16 cellular contexts compared by ENCODE assay signal in genomic region chr4:26372076-26372475, GRCh38. TPM values are rescaled to one million over a fixed set of nuclear protein-coding genes. Genes with fewer than 3 reads are reported as not detected.
DNase-seq lines count a peak whose midpoint lies in the region; ATAC-seq and TF ChIP-seq lines count a peak whose summit lies in the region.
"Had no signal": no experiment of that assay in that cellular context is flagged by ENCODE, and none has a peak within 500 bp of the region (broad histone marks: within the 10 kb centered on the region; RNA-seq: fewer than 3 reads in every experiment).

No MANE protein-coding gene starts in this region.

- H3K9me3 ChIP-seq in BLaER1 treated with 17β-estradiol and CSF1 and Interleukin-3, amounts not matched to agents 10 nM and 100 nM (replicated peaks in 1 of 11): no peaks in the 10 kb centered on the region
- H3K9me3 ChIP-seq in H9 (ENCODE audit: control insufficient read depth, low read depth, low read length) (no peaks in the 10 kb centered on the region), endodermal cell (ENCODE audit: control insufficient read depth, low read length) (no peaks in the 10 kb centered on the region)
- H3K9me3 ChIP-seq: left lung, prostate gland had no signal

- H4K8ac ChIP-seq in H9 (replicated peaks; ENCODE audit: insufficient read length, low read depth, low read length): no peak overlapping the region

- H2BK12ac ChIP-seq in H9 (ENCODE audit: insufficient read length, low read depth, low read length): no peak overlapping the region

- H3K36me3 Mint-ChIP-seq in H9 (ENCODE audit: insufficient read depth in 1 of 3, low read depth in 3 of 3) (peaks cover 0 to 8% (median 0%) of the 10 kb centered on the region in 3 experiments; a peak in 3 of 7 replicates), WTC11 (no peaks in the 10 kb centered on the region; the same call in 1 of the 2 replicates), nephron (ENCODE audit: low read depth) (peaks cover 8% of the 10 kb centered on the region), endodermal cell (ENCODE audit: low read depth) (peaks cover 2% of the 10 kb centered on the region)

- POLR2A ChIA-PET in WTC11 (lab: Charles Lee): interaction anchor here (1.0 kb wide), 1 partner anchor 11 kb away, joined by 3 read pairs; no protein-coding TSS in a partner anchor

- H3K4me1 Mint-ChIP-seq in H9: peaks cover 52 to 55% of the 10 kb centered on the region in 2 experiments
- peaks cover 76% of the 10 kb centered on the region for H3K4me1 Mint-ChIP-seq in WTC11
- H3K4me1 Mint-ChIP-seq in nephron: peaks cover 59% of the 10 kb centered on the region
- peaks cover 36% of the 10 kb centered on the region for H3K4me1 Mint-ChIP-seq in endodermal cell

- H3K27ac Mint-ChIP-seq in H9: peak overlapping the region in 2 of 3 experiments; percentile 44 to 52; a peak in 3 of 7 replicates
- peak overlapping the region; percentile 85 for H3K27ac Mint-ChIP-seq in WTC11
- peak overlapping the region in 2 of 3 experiments; percentile 26 to 67 for H3K27ac Mint-ChIP-seq in nephron
- H3K27ac Mint-ChIP-seq in endodermal cell: no peak overlapping the region
- H3K27ac Mint-ChIP-seq: activated B cell treated with CpG ODN at 0.5 μM for 24 hours, B cell had no signal

- peaks cover 97 to 100% (median 100%) of the 10 kb centered on the region in 11 experiments for H4K20me1 ChIP-seq in BLaER1 treated with 17β-estradiol and CSF1 and Interleukin-3, amounts not matched to agents 10 nM and 100 nM
- H4K20me1 ChIP-seq in H9 (ENCODE audit: control insufficient read depth, insufficient read depth, insufficient read length): no peaks in the 10 kb centered on the region

- intact Hi-C loops in Right ventricle myocardium inferior (cut with DNase I): no loop called here

- no peak overlapping the region for H2BK120ac ChIP-seq in H9 (ENCODE audit: low read depth, low read length, poor library complexity, severe bottlenecking)

- H3K27me3 Mint-ChIP-seq in H9 (ENCODE audit: low read depth): no peaks in the 10 kb centered on the region
- H3K27me3 Mint-ChIP-seq in WTC11 (ENCODE audit: low read depth): no peaks in the 10 kb centered on the region
- H3K27me3 Mint-ChIP-seq in nephron (ENCODE audit: low read depth): no peaks in the 10 kb centered on the region
- H3K27me3 Mint-ChIP-seq in endodermal cell (ENCODE audit: insufficient read depth): no peaks in the 10 kb centered on the region
- H3K27me3 Mint-ChIP-seq: activated B cell treated with CpG ODN at 0.5 μM for 24 hours; activated naive CD8-positive, alpha-beta T cell; B cell had no signal

- H3K23me2 ChIP-seq in H9 (ENCODE audit: insufficient read length, low read depth, low read length, poor library complexity, severe bottlenecking): no peaks in the 10 kb centered on the region

- H3K9me3 Mint-ChIP-seq in H9 (no peaks in the 10 kb centered on the region), WTC11 (no peaks in the 10 kb centered on the region), nephron (no peaks in the 10 kb centered on the region), endodermal cell (no peaks in the 10 kb centered on the region)
- H3K9me3 Mint-ChIP-seq: activated B cell treated with CpG ODN at 0.5 μM for 24 hours; activated T-cell treated with anti-CD3 and anti-CD28 coated beads, Interleukin-2, amount 50 U/mL, for 72 hours; natural killer cell treated with Interleukin-12 subunit alpha and Interleukin-12 subunit beta and Interleukin-15 and Interleukin-18, amount 100 ng/mL, for 72 hours had no signal

- CTCF ChIA-PET in WTC11 (lab: Charles Lee): interaction anchor here (1.1 to 2.6 kb wide), 2 partner anchors 31 to 42 kb away, joined by 3 to 10 read pairs; no protein-coding TSS in a partner anchor

- no peaks in the 10 kb centered on the region for H3K79me1 ChIP-seq in H9 (ENCODE audit: insufficient read depth, low read depth, low read length, poor library complexity, severe bottlenecking)

- no peak overlapping the region for H4K91ac ChIP-seq in H9 (ENCODE audit: insufficient read length, low read depth, low read length)

- H3K4me3 Mint-ChIP-seq in H9 (no peak overlapping the region), WTC11 (peak overlapping the region; percentile 3; the same call in 1 of the 2 replicates), nephron (no peak overlapping the region), endodermal cell (no peak overlapping the region)
- H3K4me3 Mint-ChIP-seq: activated B cell treated with CpG ODN at 0.5 μM for 24 hours; activated naive CD8-positive, alpha-beta T cell; B cell had no signal

- no peak overlapping the region for H2BK15ac ChIP-seq in H9 (ENCODE audit: low read depth, low read length)

- H3T11ph ChIP-seq in H9 (ENCODE audit: low read length): no peak overlapping the region

- peak overlapping the region; percentile 45 to 72 (median 60) for H3K4me2 ChIP-seq in BLaER1 treated with 17β-estradiol and CSF1 and Interleukin-3, amounts not matched to agents 10 nM and 100 nM
- H3K4me2 ChIP-seq in H9 (ENCODE audit: insufficient read depth, insufficient read length, low read length): no peak overlapping the region

- H3K23ac ChIP-seq in H9 (ENCODE audit: insufficient read length, low read depth, low read length): no peak overlapping the region

- DNase-seq in H9 (no peak), WTC11 (ENCODE audit: low spot score) (no peak), foreskin keratinocyte (no peak), endodermal cell (no peak), Right ventricle myocardium inferior (ENCODE audit: missing footprints) (no peak)
- DNase-seq: activated B cell treated with CpG ODN at 0.5 μM for 24 hours, glutamatergic neuron, left lung, SHP77 treated with DMSO at 0.1 percent for 48 hours had no signal

- H3K18ac ChIP-seq in H9 (ENCODE audit: insufficient read length, low read depth, low read length): no peak overlapping the region

- no peak overlapping the region for H2AFZ ChIP-seq in H9 (ENCODE audit: low read length)

- no peak overlapping the region for H3K4me3 ChIP-seq in BLaER1 treated with 17β-estradiol and CSF1 and Interleukin-3, amounts not matched to agents 10 nM and 100 nM
- H3K4me3 ChIP-seq in endodermal cell (ENCODE audit: low read length): no peak overlapping the region
- H3K4me3 ChIP-seq: left lung, prostate gland had no signal

- no peak for ATAC-seq in WTC11
- ATAC-seq in foreskin keratinocyte: no peak
- ATAC-seq in Right ventricle myocardium inferior: no peak

- H3K36me3 ChIP-seq in BLaER1 treated with 17β-estradiol and CSF1 and Interleukin-3, amounts not matched to agents 10 nM and 100 nM: peaks cover 14 to 88% (median 34%) of the 10 kb centered on the region in 11 experiments; a peak in 21 of 22 replicates
- no peaks in the 10 kb centered on the region for H3K36me3 ChIP-seq in endodermal cell (ENCODE audit: control insufficient read depth, insufficient read depth, low read length)
- H3K36me3 ChIP-seq: prostate gland had no signal

- no peak for TF ChIP-seq CTCF in H9 (conservative IDR thresholded peaks at IDR 0.05)
- no peak for TF ChIP-seq CTCF in WTC11 (IDR thresholded peaks at IDR 0.05)
- no peak for TF ChIP-seq CTCF in nephron (IDR thresholded peaks at IDR 0.05; ENCODE audit: unreplicated experiment in 3 of 3)
- no peak for TF ChIP-seq CTCF in foreskin keratinocyte (conservative IDR thresholded peaks at IDR 0.05)
- TF ChIP-seq CTCF in endodermal cell (conservative IDR thresholded peaks at IDR 0.05): no peak

- no CpG with 5 or more reads among the region's 3 CpGs for WGBS in H9 (ENCODE audit: extremely low coverage, insufficient read length, low lambda C conversion rate)
- WGBS in endodermal cell (ENCODE audit: insufficient coverage in 1 of 2, insufficient read length in 1 of 2), 2 experiments: 90 to 93% methylated on average over 3 of the region's 3 CpGs

- H3K4me1 ChIP-seq in BLaER1 treated with 17β-estradiol and CSF1 and Interleukin-3, amounts not matched to agents 10 nM and 100 nM: peaks cover 16 to 92% (median 25%) of the 10 kb centered on the region in 10 experiments
- H3K4me1 ChIP-seq in H9 (ENCODE audit: insufficient read depth, low read length) (peaks cover 8% of the 10 kb centered on the region; the same call in 1 of the 2 replicates), foreskin keratinocyte (peaks cover 17% of the 10 kb centered on the region), endodermal cell (ENCODE audit: control insufficient read depth, insufficient read depth, low read length) (peaks cover 19% of the 10 kb centered on the region)

- no peaks in the 10 kb centered on the region for H3K27me3 ChIP-seq in BLaER1 treated with 17β-estradiol and CSF1 and Interleukin-3, amounts not matched to agents 10 nM and 100 nM
- H3K27me3 ChIP-seq in H9 (ENCODE audit: insufficient read depth, low read length) (no peaks in the 10 kb centered on the region), foreskin keratinocyte (no peaks in the 10 kb centered on the region), endodermal cell (ENCODE audit: control insufficient read depth, insufficient read depth, low read length, poor library complexity, severe bottlenecking) (no peaks in the 10 kb centered on the region)
- H3K27me3 ChIP-seq: left lung had no signal

- no peak overlapping the region for H3K14ac ChIP-seq in H9 (ENCODE audit: insufficient read depth, low read length)

- no peak overlapping the region for H3K56ac ChIP-seq in H9 (ENCODE audit: insufficient read length, low read depth, low read length)

- H2AK5ac ChIP-seq in H9 (ENCODE audit: insufficient read length, low read length): no peak overlapping the region

- peaks cover 58% of the 10 kb centered on the region; the same call in 1 of the 2 replicates for H3K79me2 ChIP-seq in H9 (ENCODE audit: insufficient read depth, low read length)

- no peak overlapping the region for H3K4ac ChIP-seq in H9 (ENCODE audit: low read depth, low read length)

- no peak overlapping the region for H4K5ac ChIP-seq in H9 (ENCODE audit: insufficient read length, low read depth, low read length)

- no peak overlapping the region for H2BK5ac ChIP-seq in H9 (ENCODE audit: insufficient read length, low read length)

- no peak overlapping the region for H3K27ac ChIP-seq in BLaER1 treated with 17β-estradiol and CSF1 and Interleukin-3, amounts not matched to agents 10 nM and 100 nM
- H3K27ac ChIP-seq in H9 (ENCODE audit: insufficient read length, low read depth, low read length) (no peak overlapping the region), foreskin keratinocyte (no peak overlapping the region), endodermal cell (ENCODE audit: low read depth, low read length) (no peak overlapping the region)
- H3K27ac ChIP-seq: prostate gland had no signal

- H3K9ac ChIP-seq in BLaER1 treated with 17β-estradiol and CSF1 and Interleukin-3, amounts not matched to agents 10 nM and 100 nM: no peak overlapping the region
- H3K9ac ChIP-seq in H9 (ENCODE audit: extremely low read depth, insufficient read length, low read length): no peak overlapping the region
- H3K9ac ChIP-seq in endodermal cell (ENCODE audit: extremely low read depth, low read length, poor library complexity, severe bottlenecking): no peak overlapping the region

- no peak overlapping the region for H2BK20ac ChIP-seq in H9 (ENCODE audit: low read depth, low read length, poor library complexity, severe bottlenecking)

RNA-seq across cellular contexts. Expression of gene RBPJ, which starts 51.3 kb away (rescaled TPM):
- total RNA-seq in H9 (2021) (155 and 166 TPM in 2 replicates), WTC11 (2021) (163 to 167 TPM (median 163 TPM) in 3 replicates), foreskin keratinocyte (29.3 and 31.5 TPM in 2 replicates), endodermal cell (10 to 100 TPM; 71.1 to 78.0 TPM), Right ventricle myocardium inferior (42.1 TPM)
- polyA plus RNA-seq in foreskin keratinocyte: 14.3 and 14.7 TPM in 2 replicates
- polyA plus RNA-seq in endodermal cell (2013, experiment 1 of 2): 76.5 TPM
- polyA plus RNA-seq in endodermal cell (2013, experiment 2 of 2): 71.4 TPM
